ENCODE assay signal across 13 cellular contexts in the genomic region with DNA sequence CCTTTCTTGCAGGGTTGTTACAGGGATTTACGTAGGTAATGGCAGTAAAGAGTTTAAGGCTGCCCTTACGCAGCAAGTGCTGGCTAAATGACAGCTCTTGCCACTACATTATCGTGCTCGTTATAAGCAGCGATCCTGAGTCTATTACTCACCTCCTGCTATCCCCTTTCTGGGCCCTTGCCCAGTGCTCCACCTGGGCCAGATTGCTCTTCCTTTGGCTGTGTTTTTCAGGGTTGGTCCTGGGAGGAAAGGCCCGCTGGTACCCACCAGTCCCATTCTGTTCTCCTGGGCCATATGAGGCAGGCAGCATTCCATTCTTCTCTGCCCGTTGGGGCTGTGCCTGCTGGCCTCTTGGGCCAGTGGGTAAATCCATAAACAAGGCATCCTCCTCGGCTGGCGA.
"Had no signal": no experiment of that assay in that cellular context is flagged by ENCODE, and none has a peak within 500 bp of the region (broad histone marks: within the 10 kb centered on the region; RNA-seq: fewer than 3 reads in every experiment).

No MANE protein-coding gene starts in this region.

- H3K9me3 ChIP-seq: ovary, upper lobe of left lung had no signal

- H3K36me3 ChIP-seq: ovary had no signal

- H3K27me3 ChIP-seq: ovary, upper lobe of left lung had no signal

- H3K27ac ChIP-seq: ovary, upper lobe of left lung had no signal

- DNase-seq: activated CD4-positive, alpha-beta memory T cell treated with anti-CD3 and anti-CD28 coated beads, Interleukin-2, amount 10 ng/mL, durations not matched to agents 7 days and 5 days; activated CD8-positive, alpha-beta memory T cell treated with anti-CD3 and anti-CD28 coated beads, Interleukin-2, amount 50 U/mL, for 4 hours; activated naive CD8-positive, alpha-beta T cell treated with anti-CD3 and anti-CD28 coated beads, Interleukin-2, amount 10 ng/mL, durations not matched to agents 7 days and 5 days; activated T-cell treated with anti-CD3 and anti-CD28 coated beads, Interleukin-2, amount 50 U/mL, for 72 hours; aorta; cortex of kidney; effector memory CD8-positive, alpha-beta T cell; nephron progenitor cell; ovary; stimulated activated CD4-positive, alpha-beta T cell treated with anti-CD3 and anti-CD28 coated beads, Interleukin-2, amount 100 ng/mL, for 48 hours; stimulated activated naive CD4-positive, alpha-beta T cell treated with Interleukin-2 at 50 U/mL for 16 hours; T-helper 9 cell had no signal

- ATAC-seq: activated T-cell treated with anti-CD3 and anti-CD28 coated beads, Interleukin-2, amount 50 U/mL, for 72 hours; effector memory CD8-positive, alpha-beta T cell had no signal

- H3K4me3 ChIP-seq: ovary, upper lobe of left lung had no signal
